ENCODE assay signal across 13 cellular contexts in genomic region chr2:68806511-68807109, GRCh38.
DNase-seq lines count a peak whose midpoint lies in the region; TF ChIP-seq lines count a peak whose summit lies in the region.
"Had no signal": no experiment of that assay in that cellular context is flagged by ENCODE, and none has a peak within 500 bp of the region (broad histone marks: within the 10 kb centered on the region; RNA-seq: fewer than 3 reads in every experiment).

No MANE protein-coding gene starts in this region.

- no peaks in the 10 kb centered on the region for H3F3A ChIP-seq in GM23248 (ENCODE audit: insufficient read depth)

- H3K4me3 ChIP-seq in GM23248 (no peak overlapping the region), fibroblast of the aortic adventitia (ENCODE audit: low read depth, low read length) (no peak overlapping the region)
- H3K4me3 ChIP-seq: skin epidermis had no signal

- no peak overlapping the region for H3K4me3 Mint-ChIP-seq in activated naive CD8-positive, alpha-beta T cell treated with anti-CD3 and anti-CD28 coated beads for 36 hours
- H3K4me3 Mint-ChIP-seq in endothelial cell (ENCODE audit: unreplicated experiment): no peak overlapping the region

- in situ Hi-C loops in GM23248 (cut with MboI): no loop called here

- H3K9me3 ChIP-seq in GM23248 (ENCODE audit: low read depth): no peaks in the 10 kb centered on the region

- 52 to 63% methylated on average over 12 of the region's 12 CpGs for WGBS in GM23248 (ENCODE audit: low coverage in 1 of 2, low lambda C conversion rate in 2 of 2, missing lambda C conversion rate in 2 of 2), 2 experiments

- H3K4me1 ChIP-seq in GM23248 (ENCODE audit: insufficient read depth): 0 out of 2 replicates have a peak, but pooled peaks cover 3% of the 10 kb centered on the region

- H3K27me3 Mint-ChIP-seq in activated naive CD8-positive, alpha-beta T cell treated with anti-CD3 and anti-CD28 coated beads for 36 hours: no peaks in the 10 kb centered on the region
- H3K27me3 Mint-ChIP-seq in endothelial cell (ENCODE audit: unreplicated experiment): no peaks in the 10 kb centered on the region

- peak overlapping the region; percentile 13 for H3K27ac Mint-ChIP-seq in activated naive CD8-positive, alpha-beta T cell treated with anti-CD3 and anti-CD28 coated beads for 36 hours
- H3K27ac Mint-ChIP-seq in endothelial cell (ENCODE audit: unreplicated experiment): no peak overlapping the region

- H3K4me1 Mint-ChIP-seq in activated naive CD8-positive, alpha-beta T cell treated with anti-CD3 and anti-CD28 coated beads for 36 hours: peaks cover 30% of the 10 kb centered on the region
- no peaks in the 10 kb centered on the region for H3K4me1 Mint-ChIP-seq in endothelial cell (ENCODE audit: unreplicated experiment)

- H3K79me2 ChIP-seq in GM23248 (ENCODE audit: insufficient read depth): no peaks in the 10 kb centered on the region

- H3K36me3 ChIP-seq in GM23248 (ENCODE audit: low read depth): no peaks in the 10 kb centered on the region

- no peaks in the 10 kb centered on the region for H3K9me3 Mint-ChIP-seq in activated naive CD8-positive, alpha-beta T cell treated with anti-CD3 and anti-CD28 coated beads for 36 hours
- H3K9me3 Mint-ChIP-seq in endothelial cell (ENCODE audit: unreplicated experiment): no peaks in the 10 kb centered on the region

- H3K9me2 ChIP-seq in GM23248 (ENCODE audit: insufficient read depth): no peaks in the 10 kb centered on the region

- H2AFZ ChIP-seq in GM23248: peak overlapping the region; percentile 57; the same call in 1 of the 2 replicates

- H3K9ac ChIP-seq in GM23248: 0 out of 2 replicates have a peak overlapping the region, but pooled peaks have one; percentile 12

- no peak overlapping the region for H3K4me2 ChIP-seq in GM23248 (ENCODE audit: unreplicated experiment)

- H3K27me3 ChIP-seq in GM23248 (replicated peaks; ENCODE audit: insufficient read depth): peaks cover 6% of the 10 kb centered on the region

- H4K20me1 ChIP-seq in GM23248 (ENCODE audit: insufficient read depth): no peaks in the 10 kb centered on the region

- peaks cover 34% of the 10 kb centered on the region for H3K36me3 Mint-ChIP-seq in activated naive CD8-positive, alpha-beta T cell treated with anti-CD3 and anti-CD28 coated beads for 36 hours
- no peaks in the 10 kb centered on the region for H3K36me3 Mint-ChIP-seq in endothelial cell (ENCODE audit: low read depth, unreplicated experiment)

- H3K27ac ChIP-seq in GM23248: peak overlapping the region; percentile 20; the same call in 1 of the 2 replicates

- DNase-seq in A172 (ENCODE audit: low spot score): peak; percentile 60
- peak; percentile 72 for DNase-seq in GM23248
- DNase-seq in activated naive CD8-positive, alpha-beta T cell treated with anti-CD3 and anti-CD28 coated beads for 36 hours: no peak
- DNase-seq in fibroblast of the aortic adventitia (ENCODE audit: low read depth): peak; percentile 34
- DNase-seq in inferior parietal cortex (ENCODE audit: extremely low spot score): no peak
- DNase-seq in stimulated activated CD4-positive, alpha-beta T cell treated with anti-CD3 and anti-CD28 coated beads, Interleukin-4, amount 100 ng/mL, for 24 hours: no peak
- DNase-seq in endothelial cell (ENCODE audit: low spot score): no peak
- no peak for DNase-seq in NCI-H1105 treated with DMSO at 0.1 percent for 48 hours (lab: John Stamatoyannopoulos, UW)
- DNase-seq: C1 segment of cervical spinal cord, cortex of kidney, NCI-H1105, T1000 had no signal

- TF ChIP-seq CTCF in fibroblast of the aortic adventitia (IDR thresholded peaks at IDR 0.05; ENCODE audit: insufficient read depth, low read length) (no peak), endothelial cell (IDR thresholded peaks at IDR 0.05; ENCODE audit: unreplicated experiment) (no peak)

Comparison
In these comparisons a context has a peak if more than half of its experiments do, and no peak if none do; other contexts are left out.
1. DNase-seq: peak in A172 (single experiment), GM23248 (single experiment) and fibroblast of the aortic adventitia (single experiment); none in activated naive CD8-positive, alpha-beta T cell treated with anti-CD3 and anti-CD28 coated beads for 36 hours (single experiment), inferior parietal cortex (single experiment), stimulated activated CD4-positive, alpha-beta T cell treated with anti-CD3 and anti-CD28 coated beads, Interleukin-4, amount 100 ng/mL, for 24 hours (single experiment), endothelial cell (single experiment) and NCI-H1105 treated with DMSO at 0.1 percent for 48 hours (single experiment).